Comparison of ENCODE assay signal across 8 cellular contexts in genomic region chr12:85469158-85470086, GRCh38.
A peak's percentile ranks its signal among the peaks of the same experiment; 100 is the strongest.
DNase-seq lines count a peak whose midpoint lies in the region; ATAC-seq, FAIRE-seq and TF ChIP-seq lines count a peak whose summit lies in the region.
"Not testable (repeated sequence)": the region's sequence is repeated elsewhere in the genome, so short reads cannot be mapped to it uniquely, and the experiment has no call there.

No MANE protein-coding gene starts in this region.

- FAIRE-seq in keratinocyte (lab: Jason Lieb, UNC), result peak; percentile 56

- peak overlapping the region; percentile 23 for H3K9ac ChIP-seq in keratinocyte (ENCODE audit: control insufficient read depth, extremely low read depth, insufficient read depth, low read length)

- TF ChIP-seq CTCF in NB4 (IDR thresholded peaks at IDR 0.05; ENCODE audit: low read depth, low read length); Peyer's patch (IDR thresholded peaks at IDR 0.05); keratinocyte (optimal IDR thresholded peaks at IDR 0.05 in 1 of 3, IDR thresholded peaks at IDR 0.05 in 1 of 3, conservative IDR thresholded peaks at IDR 0.05 in 1 of 3; ENCODE audit: extremely low read depth in 1 of 3, insufficient read depth in 2 of 3, low read length in 3 of 3); osteocyte (IDR thresholded peaks at IDR 0.05); upper lobe of left lung (IDR thresholded peaks at IDR 0.05): not testable (repeated sequence)

- H3K4me1 Mint-ChIP-seq in activated T-helper 1 cell treated with anti-CD3 and anti-CD28 coated beads, Interleukin-12 subunit alpha, Interleukin-12 subunit beta, Interleukin-2, Interleukin-4 antibody, amounts not matched to agents 30 ng/mL and 10 ng/mL and 1 ng/mL, durations not matched to agents 14 hours and 24 hours and 36 hours (ENCODE audit: low read depth), result peaks cover 17% of the 10 kb centered on the region
- H3K4me1 Mint-ChIP-seq in osteocyte (ENCODE audit: unreplicated experiment), result not testable (repeated sequence)

- not testable (repeated sequence) for H3K79me2 ChIP-seq in keratinocyte (ENCODE audit: control insufficient read depth, insufficient read depth, low read length)

- not testable (repeated sequence) for TF ChIP-seq EP300 in upper lobe of left lung (IDR thresholded peaks at IDR 0.05)

- H3K4me3 Mint-ChIP-seq in activated T-helper 1 cell treated with anti-CD3 and anti-CD28 coated beads, Interleukin-12 subunit alpha, Interleukin-12 subunit beta, Interleukin-2, Interleukin-4 antibody, amounts not matched to agents 30 ng/mL and 10 ng/mL and 1 ng/mL, durations not matched to agents 14 hours and 24 hours and 36 hours, result peak overlapping the region; percentile 74
- H3K4me3 Mint-ChIP-seq in osteocyte (ENCODE audit: unreplicated experiment), result peak overlapping the region; percentile 71

- H3K4me1 ChIP-seq in Peyer's patch, result not testable (repeated sequence)
- H3K4me1 ChIP-seq in keratinocyte (ENCODE audit: control insufficient read depth, extremely low read depth, insufficient read depth, low read length), result peaks cover 31% of the 10 kb centered on the region
- H3K4me1 ChIP-seq in upper lobe of left lung, result peaks cover 5 to 12% (median 9%) of the 10 kb centered on the region in 4 donors

- H3K4me3 ChIP-seq in NB4 (ENCODE audit: low read depth, low read length), result peak overlapping the region; percentile 48
- peak overlapping the region in 3 of 4 donors; percentile 13 to 44 (median 21) for H3K4me3 ChIP-seq in Peyer's patch
- peak overlapping the region in 2 of 3 experiments; percentile 13 to 49 for H3K4me3 ChIP-seq in keratinocyte (ENCODE audit: control insufficient read depth in 2 of 3, extremely low read depth in 1 of 3, insufficient read depth in 2 of 3, low read depth in 1 of 3, low read length in 3 of 3)
- H3K4me3 ChIP-seq in upper lobe of left lung, result peak overlapping the region in 3 of 4 donors; percentile 30 to 49 (median 44)

- not testable (repeated sequence) for H4K20me1 ChIP-seq in keratinocyte (ENCODE audit: control insufficient read depth, extremely low read depth, insufficient read depth, low read length)

- H2AFZ ChIP-seq in keratinocyte (ENCODE audit: control insufficient read depth, low read length), result peak overlapping the region; percentile 54

- not testable (repeated sequence) for ATAC-seq in upper lobe of left lung (ENCODE audit: low FRiP score in 2 of 2)

- dilution Hi-C loops in keratinocyte (cut with MboI; ENCODE audit: extremely low pct_ligation_motif_present, low sequenced_read_pairs), result not testable (repeated sequence)

- H3K9me3 ChIP-seq in Peyer's patch; keratinocyte (ENCODE audit: control insufficient read depth, low read depth, low read length); upper lobe of left lung: not testable (repeated sequence)

- H3K36me3 Mint-ChIP-seq in activated T-helper 1 cell treated with anti-CD3 and anti-CD28 coated beads, Interleukin-12 subunit alpha, Interleukin-12 subunit beta, Interleukin-2, Interleukin-4 antibody, amounts not matched to agents 30 ng/mL and 10 ng/mL and 1 ng/mL, durations not matched to agents 14 hours and 24 hours and 36 hours (ENCODE audit: low read depth); osteocyte (ENCODE audit: unreplicated experiment): not testable (repeated sequence)

- not testable (repeated sequence) for H3K27me3 Mint-ChIP-seq in activated T-helper 1 cell treated with anti-CD3 and anti-CD28 coated beads, Interleukin-12 subunit alpha, Interleukin-12 subunit beta, Interleukin-2, Interleukin-4 antibody, amounts not matched to agents 30 ng/mL and 10 ng/mL and 1 ng/mL, durations not matched to agents 14 hours and 24 hours and 36 hours (ENCODE audit: insufficient read depth)
- H3K27me3 Mint-ChIP-seq in osteocyte (ENCODE audit: unreplicated experiment), result peaks cover 18% of the 10 kb centered on the region

- not testable (repeated sequence) for H3K36me3 ChIP-seq in Peyer's patch; keratinocyte (ENCODE audit: control insufficient read depth in 2 of 2, extremely low read depth in 1 of 2, insufficient read depth in 2 of 2, low read length in 2 of 2); upper lobe of left lung

- not testable (repeated sequence) for H3K9me1 ChIP-seq in keratinocyte (ENCODE audit: control insufficient read depth, extremely low read depth, insufficient read depth, low read length)

- not testable (repeated sequence) for TF ChIP-seq POLR2A in NB4 (IDR thresholded peaks at IDR 0.05; ENCODE audit: extremely low read depth, insufficient read length); Peyer's patch (IDR thresholded peaks at IDR 0.05); upper lobe of left lung (IDR thresholded peaks at IDR 0.05)

- H3K9me3 Mint-ChIP-seq in activated T-helper 1 cell treated with anti-CD3 and anti-CD28 coated beads, Interleukin-12 subunit alpha, Interleukin-12 subunit beta, Interleukin-2, Interleukin-4 antibody, amounts not matched to agents 30 ng/mL and 10 ng/mL and 1 ng/mL, durations not matched to agents 14 hours and 24 hours and 36 hours; osteocyte (ENCODE audit: unreplicated experiment): not testable (repeated sequence)

- H3K27ac Mint-ChIP-seq in activated T-helper 1 cell treated with anti-CD3 and anti-CD28 coated beads, Interleukin-12 subunit alpha, Interleukin-12 subunit beta, Interleukin-2, Interleukin-4 antibody, amounts not matched to agents 30 ng/mL and 10 ng/mL and 1 ng/mL, durations not matched to agents 14 hours and 24 hours and 36 hours, result not testable (repeated sequence)
- peak overlapping the region; percentile 52 for H3K27ac Mint-ChIP-seq in osteocyte (ENCODE audit: unreplicated experiment)

- 11 to 31% methylated on average over 4 to 5 of the region's 5 CpGs for WGBS in upper lobe of left lung, 2 donors

- peak overlapping the region; percentile 65 for H3K4me2 ChIP-seq in keratinocyte (ENCODE audit: control insufficient read depth, extremely low read depth, insufficient read depth, low read depth, low read length)

- DNase-seq in ELR (ENCODE audit: low read depth) (peak; percentile 54), NB4 (ENCODE audit: low read depth) (peak; percentile 69), ecto neural progenitor cell (ENCODE audit: low spot score) (peak; percentile 52), upper lobe of left lung (peak in 1 of 2 donors; percentile 58)
- DNase-seq in Peyer's patch; activated T-helper 1 cell treated with anti-CD3 and anti-CD28 coated beads, Interleukin-12 subunit alpha, Interleukin-12 subunit beta, Interleukin-2, Interleukin-4 antibody, amounts not matched to agents 30 ng/mL and 10 ng/mL and 1 ng/mL, durations not matched to agents 14 hours and 24 hours and 36 hours (ENCODE audit: low spot score); keratinocyte (ENCODE audit: low read depth, low spot score); osteocyte (ENCODE audit: extremely low spot score, unreplicated experiment): not testable (repeated sequence)

- H3K27me3 ChIP-seq in Peyer's patch; keratinocyte (ENCODE audit: control insufficient read depth, extremely low read depth, insufficient read depth, low read length); upper lobe of left lung: not testable (repeated sequence)

- intact Hi-C loops in activated T-helper 1 cell treated with anti-CD3 and anti-CD28 coated beads, Interleukin-12 subunit alpha, Interleukin-12 subunit beta, Interleukin-2, Interleukin-4 antibody, amounts not matched to agents 30 ng/mL and 10 ng/mL and 1 ng/mL, durations not matched to agents 14 hours and 24 hours and 36 hours (cut with micrococcal nuclease), result not testable (repeated sequence)

- H3K27ac ChIP-seq in Peyer's patch, result not testable (repeated sequence)
- peak overlapping the region; percentile 43 for H3K27ac ChIP-seq in keratinocyte (ENCODE audit: control insufficient read depth, insufficient read depth, low read length)
- H3K27ac ChIP-seq in upper lobe of left lung, result peak overlapping the region; percentile 37 to 71 (median 59)
